Comparison of ENCODE assay signal across 23 cellular contexts in genomic region chr6:52482903-52483670, GRCh38.
DNase-seq lines count a peak whose midpoint lies in the region; ATAC-seq, FAIRE-seq and TF ChIP-seq lines count a peak whose summit lies in the region.
"Had no signal": no experiment of that assay in that cellular context is flagged by ENCODE, and none has a peak within 500 bp of the region (broad histone marks: within the 10 kb centered on the region; RNA-seq: fewer than 3 reads in every experiment).

No MANE protein-coding gene starts in this region.

- H3K9me3 ChIP-seq in right atrium auricular region = no peaks in the 10 kb centered on the region
- H3K9me3 ChIP-seq: heart left ventricle, thyroid gland had no signal

- H3K27ac Mint-ChIP-seq in memory B cell = peak overlapping the region; percentile 8
- H3K27ac Mint-ChIP-seq: B cell; T-helper 1 cell treated with Interleukin-12 subunit alpha and Interleukin-12 subunit beta and Interleukin-4 antibody, amounts not matched to agents 30 μg/mL and 1 μg/mL, for 36 hours; WTC11 had no signal

- FAIRE-seq in HTR-8/SVneo (lab: Jason Lieb, UNC) = peak; percentile 57

- no peaks in the 10 kb centered on the region for H3K27me3 Mint-ChIP-seq in memory B cell
- H3K27me3 Mint-ChIP-seq: B cell; central memory CD8-positive, alpha-beta T cell had no signal

- H3K4me1 Mint-ChIP-seq in memory B cell = peaks cover 12% of the 10 kb centered on the region
- H3K4me1 Mint-ChIP-seq: central memory CD8-positive, alpha-beta T cell had no signal

- H3K27me3 ChIP-seq in right atrium auricular region = no peaks in the 10 kb centered on the region
- H3K27me3 ChIP-seq: heart left ventricle, thyroid gland had no signal

- H3K4me3 Mint-ChIP-seq in memory B cell = no peak overlapping the region
- H3K4me3 Mint-ChIP-seq: B cell; central memory CD8-positive, alpha-beta T cell; T-helper 1 cell treated with Interleukin-12 subunit alpha and Interleukin-12 subunit beta and Interleukin-4 antibody, amounts not matched to agents 30 μg/mL and 1 μg/mL, for 36 hours; WTC11 had no signal

- no peak for ATAC-seq in memory B cell (ENCODE audit: low read depth)
- ATAC-seq: WTC11 had no signal

- H3K4me1 ChIP-seq in right atrium auricular region = no peaks in the 10 kb centered on the region
- H3K4me1 ChIP-seq: thyroid gland had no signal

- no peaks in the 10 kb centered on the region for H3K9me3 Mint-ChIP-seq in memory B cell
- H3K9me3 Mint-ChIP-seq: central memory CD8-positive, alpha-beta T cell; T-helper 1 cell treated with Interleukin-12 subunit alpha and Interleukin-12 subunit beta and Interleukin-4 antibody, amounts not matched to agents 30 μg/mL and 1 μg/mL, for 36 hours; WTC11 had no signal

- peaks cover 31% of the 10 kb centered on the region for H3K36me3 Mint-ChIP-seq in memory B cell
- H3K36me3 Mint-ChIP-seq: WTC11 had no signal

- H3K36me3 ChIP-seq in right atrium auricular region = no peaks in the 10 kb centered on the region

- no peak overlapping the region for H3K27ac ChIP-seq in right atrium auricular region
- H3K27ac ChIP-seq: heart left ventricle, thyroid gland had no signal

- H3K4me3 ChIP-seq in right atrium auricular region = no peak overlapping the region
- H3K4me3 ChIP-seq: heart left ventricle, thyroid gland had no signal

- TF ChIP-seq CTCF in right atrium auricular region (IDR thresholded peaks at IDR 0.05) = no peak

- DNase-seq in GF-D8 (lab: John Stamatoyannopoulos, UW) (peak; percentile 51), HTR-8/SVneo (ENCODE audit: insufficient read length, low spot score) (no peak), amniotic epithelial cell (ENCODE audit: low read depth) (peak; percentile 44), memory B cell (ENCODE audit: low spot score in 2 of 2) (no peak), ureter (ENCODE audit: low spot score) (no peak), right atrium auricular region (ENCODE audit: low spot score) (no peak), GM03348 (ENCODE audit: low spot score) (no peak)
- DNase-seq: activated CD4-positive, alpha-beta T cell treated with anti-CD3 and anti-CD28 coated beads, Interleukin-2, amount 50 U/mL, for 48 hours; activated naive CD4-positive, alpha-beta T cell treated with Interleukin-2 at 50 U/mL for 16 hours; activated T-cell treated with anti-CD3 and anti-CD28 coated beads for 4 hours; H7; heart left ventricle; NCI-H1092 treated with DMSO at 0.1 percent for 48 hours; NCI-H524 treated with DMSO at 0.1 percent for 48 hours; occipital lobe; right cardiac atrium; SIG-M5; stimulated activated naive CD4-positive, alpha-beta T cell; thyroid gland had no signal

Comparison
In these comparisons a context has a peak if more than half of its experiments do, and no peak if none do; other contexts are left out.
1. DNase-seq: peak in GF-D8 (single experiment) and amniotic epithelial cell (single experiment); none in HTR-8/SVneo (single experiment), memory B cell (0 of 2), ureter (single experiment), right atrium auricular region (single experiment) and GM03348 (single experiment).